In genomic region chr6:12181481-12181880, GRCh38 we compare ENCODE assay signal across 25 cellular contexts.
"Had no signal": no experiment of that assay in that cellular context is flagged by ENCODE, and none has a peak within 500 bp of the region (broad histone marks: within the 10 kb centered on the region; RNA-seq: fewer than 3 reads in every experiment).

No MANE protein-coding gene starts in this region.

- H3K9me3 ChIP-seq: stomach, suprapubic skin, testis, thoracic aorta, thyroid gland, tibial artery, tibial nerve, transverse colon, upper lobe of left lung, upper lobe of right lung, uterus, vagina had no signal

- H3K27me3 ChIP-seq: stomach, suprapubic skin, testis, thyroid gland, tibial artery, tibial nerve, transverse colon, upper lobe of left lung, upper lobe of right lung, uterus, vagina had no signal

- H3K36me3 ChIP-seq: stomach, suprapubic skin, thoracic aorta, thyroid gland, tibial artery, tibial nerve, transverse colon, upper lobe of left lung, upper lobe of right lung, uterus, vagina had no signal

- DNase-seq: stimulated activated CD4-positive, alpha-beta T cell treated with anti-CD3 and anti-CD28 coated beads, Interleukin-2, amount 100 ng/mL, for 48 hours; stimulated activated CD4-positive, alpha-beta T cell treated with anti-CD3 and anti-CD28 coated beads, Interleukin-4, amount 100 ng/mL, for 1 hour; stimulated activated CD4-positive, alpha-beta T cell treated with anti-CD3 and anti-CD28 coated beads, Interleukin-4, amount 100 ng/mL, for 24 hours; stimulated activated CD4-positive, alpha-beta T cell treated with anti-CD3 and anti-CD28 coated beads, Interleukin-4, amount 100 ng/mL, for 4 hours; stimulated activated CD8-positive, alpha-beta memory T cell treated with anti-CD3 and anti-CD28 coated beads, Interleukin-4, amount 100 ng/mL, for 48 hours; stimulated activated naive B cell treated with anti-CD40 and anti-IgM and Interleukin-4, amounts not matched to agents 10 μg/mL and 1 μg/mL and 100 μg/mL, for 72 hours; stimulated activated naive CD4-positive, alpha-beta T cell; stimulated activated naive CD4-positive, alpha-beta T cell treated with Interleukin-2 at 50 U/mL for 16 hours; stimulated activated naive CD8-positive, alpha-beta T cell treated with anti-CD3 and anti-CD28 coated beads, Interleukin-15, amount 100 ng/mL, for 72 hours; stimulated activated naive CD8-positive, alpha-beta T cell treated with anti-CD3 and anti-CD28 coated beads, Interleukin-15, Interleukin-2, amounts not matched to agents 100 U/mL and 50 U/mL, for 24 hours; stomach; substantia nigra; testis; thyroid gland; tibial artery; transverse colon; upper lobe of left lung; upper lobe of right lung; uterus had no signal

- ATAC-seq: stimulated activated effector memory CD8-positive, alpha-beta T cell treated with anti-CD3 and anti-CD28 coated beads, Interleukin-12 subunit alpha, Interleukin-12 subunit beta, amount 100 ng/mL, for 72 hours; stimulated activated memory B cell treated with anti-CD40 and anti-IgM and Interleukin-4, amounts not matched to agents 10 μg/mL and 1 μg/mL and 100 μg/mL, for 72 hours; stimulated activated naive B cell treated with anti-CD40 and anti-IgM and Interleukin-4, amounts not matched to agents 10 μg/mL and 1 μg/mL and 100 μg/mL, for 72 hours; stimulated activated naive CD8-positive, alpha-beta T cell treated with anti-CD3 and anti-CD28 coated beads, Interleukin-15, amount 100 ng/mL, for 72 hours; stimulated activated naive CD8-positive, alpha-beta T cell treated with anti-CD3 and anti-CD28 coated beads, Interleukin-15, Interleukin-2, amounts not matched to agents 100 U/mL and 50 U/mL, for 24 hours; upper lobe of right lung had no signal

- H3K4me3 ChIP-seq: stomach, suprapubic skin, testis, thoracic aorta, thyroid gland, tibial artery, tibial nerve, transverse colon, upper lobe of left lung, upper lobe of right lung, uterus, vagina had no signal

- H3K27ac ChIP-seq: stomach, suprapubic skin, testis, thoracic aorta, thyroid gland, tibial artery, tibial nerve, transverse colon, upper lobe of left lung, upper lobe of right lung, uterus, vagina had no signal

- H3K4me1 ChIP-seq: stomach, suprapubic skin, testis, thyroid gland, tibial artery, tibial nerve, transverse colon, upper lobe of left lung, upper lobe of right lung, uterus, vagina had no signal
